ENCODE assay signal across 28 cellular contexts in genomic region chrX:40165206-40165605, GRCh38.
"Had no signal": no experiment of that assay in that cellular context is flagged by ENCODE, and none has a peak within 500 bp of the region (broad histone marks: within the 10 kb centered on the region; RNA-seq: fewer than 3 reads in every experiment).

No MANE protein-coding gene starts in this region.

- ATAC-seq: activated CD8-positive, alpha-beta T cell treated with anti-CD3 and anti-CD28 coated beads, Interleukin-2, amount 10 ng/mL, durations not matched to agents 7 days and 5 days; activated naive CD4-positive, alpha-beta T cell treated with anti-CD3 and anti-CD28 coated beads, Interleukin-2, amount 50 U/mL, for 72 hours; activated naive CD8-positive, alpha-beta T cell treated with anti-CD3 and anti-CD28 coated beads, Interleukin-2, amount 50 U/mL, for 24 hours; body of pancreas; PC-3; T-helper 17 cell; WTC11 had no signal

- H3K4me3 Mint-ChIP-seq: activated CD8-positive, alpha-beta T cell treated with anti-CD3 and anti-CD28 coated beads, Interleukin-2, amount 10 ng/mL, durations not matched to agents 7 days and 5 days; activated naive CD8-positive, alpha-beta T cell treated with anti-CD3 and anti-CD28 coated beads, Interleukin-2, amount 50 U/mL, for 24 hours; activated T-cell treated with anti-CD3 and anti-CD28 coated beads, Interleukin-2, amount 50 U/mL, for 24 hours; activated T-helper 1 cell treated with anti-CD3 and anti-CD28 coated beads, Interleukin-12 subunit alpha, Interleukin-12 subunit beta, Interleukin-2, Interleukin-4 antibody, amounts not matched to agents 30 ng/mL and 10 ng/mL and 1 ng/mL, durations not matched to agents 14 hours and 24 hours and 36 hours; T-helper 17 cell; WTC11 had no signal

- H3K4me2 ChIP-seq: KMS-11 had no signal

- H3K4me3 ChIP-seq: ascending aorta, body of pancreas had no signal

- H3K9me3 Mint-ChIP-seq: activated naive CD4-positive, alpha-beta T cell treated with anti-CD3 and anti-CD28 coated beads, Interleukin-2, amount 50 U/mL, for 72 hours; activated naive CD8-positive, alpha-beta T cell treated with anti-CD3 and anti-CD28 coated beads, Interleukin-2, amount 50 U/mL, for 24 hours; activated T-cell treated with anti-CD3 and anti-CD28 coated beads, Interleukin-2, amount 50 U/mL, for 24 hours; activated T-helper 1 cell treated with anti-CD3 and anti-CD28 coated beads, Interleukin-12 subunit alpha, Interleukin-12 subunit beta, Interleukin-2, Interleukin-4 antibody, amounts not matched to agents 30 ng/mL and 10 ng/mL and 1 ng/mL, durations not matched to agents 14 hours and 24 hours and 36 hours; WTC11 had no signal

- H3K27me3 Mint-ChIP-seq: activated naive CD8-positive, alpha-beta T cell treated with anti-CD3 and anti-CD28 coated beads, Interleukin-2, amount 50 U/mL, for 24 hours; T-helper 17 cell had no signal

- H3K9me3 ChIP-seq: ascending aorta, body of pancreas had no signal

- H3K27ac Mint-ChIP-seq: activated CD8-positive, alpha-beta T cell treated with anti-CD3 and anti-CD28 coated beads, Interleukin-2, amount 10 ng/mL, durations not matched to agents 7 days and 5 days; activated naive CD4-positive, alpha-beta T cell treated with anti-CD3 and anti-CD28 coated beads, Interleukin-2, amount 50 U/mL, for 72 hours; activated naive CD8-positive, alpha-beta T cell treated with anti-CD3 and anti-CD28 coated beads, Interleukin-2, amount 50 U/mL, for 24 hours; activated T-cell treated with anti-CD3 and anti-CD28 coated beads, Interleukin-2, amount 50 U/mL, for 24 hours; activated T-helper 1 cell treated with anti-CD3 and anti-CD28 coated beads, Interleukin-12 subunit alpha, Interleukin-12 subunit beta, Interleukin-2, Interleukin-4 antibody, amounts not matched to agents 30 ng/mL and 10 ng/mL and 1 ng/mL, durations not matched to agents 14 hours and 24 hours and 36 hours; T-helper 17 cell; WTC11 had no signal

- H3K36me3 Mint-ChIP-seq: WTC11 had no signal

- H3K27me3 ChIP-seq: ascending aorta, body of pancreas had no signal

- DNase-seq: activated CD4-positive, alpha-beta T cell treated with anti-CD3 and anti-CD28 coated beads for 48 hours; activated CD4-positive, alpha-beta T cell treated with anti-CD3 and anti-CD28 coated beads, Interleukin-2, amount 50 U/mL, for 4 hours; activated CD4-positive, CD25-positive, alpha-beta regulatory T cell treated with anti-CD3 and anti-CD28 coated beads, Interleukin-2, amount 50 U/mL, for 72 hours; activated CD8-positive, alpha-beta T cell treated with anti-CD3 and anti-CD28 coated beads, Interleukin-2, amount 10 ng/mL, durations not matched to agents 7 days and 5 days; activated effector memory CD4-positive, alpha-beta T cell treated with Interleukin-2 at 50 U/mL for 16 hours; activated naive CD4-positive, alpha-beta T cell; activated naive CD8-positive, alpha-beta T cell treated with anti-CD3 and anti-CD28 coated beads, Interleukin-2, amount 50 U/mL, for 24 hours; activated T-cell treated with anti-CD3 and anti-CD28 coated beads, Interleukin-2, amount 50 U/mL, for 24 hours; amniotic stem cell; body of pancreas; central memory CD4-positive, alpha-beta T cell; MV-4-11; NCI-H1105; NCI-H1436; NCI-H1694 treated with DMSO at 0.1 percent for 48 hours; NCI-H2029 treated with DMSO at 0.1 percent for 48 hours; NCI-H345; NCI-H524; PC-3; SIG-M5; T-helper 17 cell; T-helper 9 cell had no signal

- H3K36me3 ChIP-seq: ascending aorta had no signal

- H3K9ac ChIP-seq: KMS-11 had no signal

- H3K27ac ChIP-seq: ascending aorta, body of pancreas, KMS-11 had no signal

- FAIRE-seq: bronchial epithelial cell had no signal

- H3K4me1 ChIP-seq: ascending aorta, body of pancreas had no signal
